In the genomic region with DNA sequence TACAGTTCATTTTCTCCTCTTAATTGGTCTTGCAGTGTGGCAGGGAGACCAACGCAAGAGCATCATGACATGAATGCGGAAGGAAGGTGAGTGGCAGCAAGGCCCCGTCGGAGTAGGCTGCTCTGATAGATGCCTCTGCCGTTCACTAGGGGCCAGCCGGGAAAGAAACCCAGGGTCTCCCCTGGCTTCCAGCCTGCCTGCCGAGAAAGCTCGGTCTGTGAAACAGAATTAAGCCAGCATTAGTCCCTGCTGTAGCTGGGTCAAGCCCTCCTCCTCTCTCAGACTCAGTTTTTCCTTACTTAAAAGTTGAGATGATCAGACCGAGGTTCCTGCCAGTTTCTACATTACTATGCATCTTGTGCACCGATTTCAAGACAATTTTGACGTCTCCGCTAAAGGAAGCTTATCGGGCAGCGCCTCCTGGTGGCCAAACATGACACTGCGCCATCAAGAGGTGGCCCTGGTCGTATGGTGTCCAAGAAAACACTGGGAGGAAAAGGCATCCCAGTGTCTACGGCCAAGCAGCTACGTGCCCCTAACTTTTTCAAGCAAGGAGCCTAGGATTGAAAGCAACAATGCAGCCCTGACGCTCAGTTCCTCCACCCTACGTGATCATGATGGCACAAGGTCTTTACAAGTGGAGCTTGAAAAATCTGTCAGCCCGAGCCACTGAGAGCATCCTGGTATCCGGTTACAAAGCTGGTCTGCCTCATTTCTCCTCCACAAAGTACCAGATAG, we compare ENCODE assay signal across 8 cellular contexts.
DNase-seq lines count a peak whose midpoint lies in the region; ATAC-seq and TF ChIP-seq lines count a peak whose summit lies in the region.

No MANE protein-coding gene starts in this region.

- ATAC-seq in GM21717 (IDR thresholded peaks at IDR 0.05; ENCODE audit: unreplicated experiment), result no peak

- no peaks in the 10 kb centered on the region for H3K27me3 ChIP-seq in kidney epithelial cell (ENCODE audit: control insufficient read depth, insufficient read depth, low read length)

- peak; percentile 97 for TF ChIP-seq CTCF in kidney epithelial cell (IDR thresholded peaks at IDR 0.05; ENCODE audit: insufficient read depth, low read length, poor library complexity, severe bottlenecking)

- H3K4me3 ChIP-seq in kidney epithelial cell (ENCODE audit: low read depth, low read length), result no peak overlapping the region

- DNase-seq in COR-L47 (lab: John Stamatoyannopoulos, UW), result peak; percentile 25
- DNase-seq in H4 (ENCODE audit: low spot score), result peak; percentile 67
- peak; percentile 29 for DNase-seq in NCI-H2107 (lab: John Stamatoyannopoulos, UW)
- peak; percentile 80 for DNase-seq in activated CD4-positive, CD25-positive, alpha-beta regulatory T cell treated with anti-CD3 and anti-CD28 coated beads, Interleukin-2, amount 50 U/mL, for 72 hours
- peak; percentile 49 for DNase-seq in central memory CD4-positive, alpha-beta T cell
- no peak for DNase-seq in kidney epithelial cell (ENCODE audit: low read depth)
- peak; percentile 65 to 69 for DNase-seq in stimulated activated CD4-positive, alpha-beta T cell treated with anti-CD3 and anti-CD28 coated beads, Interleukin-1b, Interleukin-23, amount 100 ng/mL, for 4 hours (ENCODE audit: low read depth in 2 of 2)

- H3K36me3 ChIP-seq in kidney epithelial cell (ENCODE audit: control insufficient read depth, insufficient read depth, low read length), result no peaks in the 10 kb centered on the region
